10 cellular contexts compared by ENCODE assay signal in genomic region chr1:149995927-149996326, GRCh38. TPM values are rescaled to one million over a fixed set of nuclear protein-coding genes. Genes with fewer than 3 reads are reported as not detected.
A peak's percentile ranks its signal among the peaks of the same experiment; 100 is the strongest.
DNase-seq lines count a peak whose midpoint lies in the region; ATAC-seq lines count a peak whose summit lies in the region.
"Had no signal": no experiment of that assay in that cellular context is flagged by ENCODE, and none has a peak within 500 bp of the region (broad histone marks: within the 10 kb centered on the region; RNA-seq: fewer than 3 reads in every experiment).

No MANE protein-coding gene starts in this region.

- peak overlapping the region; percentile 61 for H3K4me2 ChIP-seq in GM23248 (ENCODE audit: unreplicated experiment)

- in situ Hi-C loops in GM23248 (cut with MboI): no loop called here

- no peaks in the 10 kb centered on the region for H3K9me2 ChIP-seq in GM23248 (ENCODE audit: insufficient read depth)

- H3K4me3 ChIP-seq in GM23248: no peak overlapping the region
- H3K4me3 ChIP-seq in NT2/D1 (ENCODE audit: insufficient read length, low read depth): no peak overlapping the region
- no peak overlapping the region for H3K4me3 ChIP-seq in ectodermal cell (ENCODE audit: insufficient read depth, low read depth, low read length)
- H3K4me3 ChIP-seq: K562 had no signal

- no peaks in the 10 kb centered on the region for H3K27me3 ChIP-seq in GM23248 (replicated peaks; ENCODE audit: insufficient read depth)
- H3K27me3 ChIP-seq in NT2/D1 (ENCODE audit: insufficient read depth, insufficient read length): no peaks in the 10 kb centered on the region
- no peaks in the 10 kb centered on the region for H3K27me3 ChIP-seq in ectodermal cell (ENCODE audit: control insufficient read depth, insufficient read depth, low read length, poor library complexity, severe bottlenecking)

- DNase-seq in GM23248: peak; percentile 85
- DNase-seq in NT2/D1 (ENCODE audit: low read depth, low spot score): peak; percentile 40
- peak; percentile 99 for DNase-seq in renal cortical epithelial cell (ENCODE audit: low read depth)
- DNase-seq in NCI-H187 (lab: John Stamatoyannopoulos, UW): no peak
- DNase-seq: aorta, NCI-H510A treated with DMSO at 0.1 percent for 48 hours had no signal

- 0 to 10% methylated on average over 2 of the region's 2 CpGs for WGBS in GM23248 (ENCODE audit: low coverage in 1 of 2, low lambda C conversion rate in 2 of 2, missing lambda C conversion rate in 2 of 2), 2 experiments
- 52 to 64% methylated on average over 2 of the region's 2 CpGs for WGBS in ectodermal cell, 2 experiments

- H4K20me1 ChIP-seq in GM23248 (ENCODE audit: insufficient read depth): peaks cover 18% of the 10 kb centered on the region

- H3K36me3 ChIP-seq in GM23248 (ENCODE audit: low read depth) (peaks cover 14% of the 10 kb centered on the region; the same call in 1 of the 2 replicates), NT2/D1 (ENCODE audit: insufficient read depth, insufficient read length, low read length) (peaks cover 34% of the 10 kb centered on the region), ectodermal cell (ENCODE audit: control insufficient read depth, insufficient read depth, low read length) (no peaks in the 10 kb centered on the region)

- peak overlapping the region; percentile 9; the same call in 1 of the 2 replicates for H3K9ac ChIP-seq in GM23248
- no peak overlapping the region for H3K9ac ChIP-seq in NT2/D1 (ENCODE audit: insufficient read length, low read depth)

- H3K4me1 ChIP-seq in GM23248 (ENCODE audit: insufficient read depth): peaks cover 44% of the 10 kb centered on the region
- peaks cover 2% of the 10 kb centered on the region for H3K4me1 ChIP-seq in NT2/D1 (ENCODE audit: insufficient read depth, insufficient read length)
- H3K4me1 ChIP-seq in ectodermal cell (ENCODE audit: control insufficient read depth, insufficient read depth, low read length): peaks cover 4% of the 10 kb centered on the region

- ATAC-seq in GM18520 (IDR thresholded peaks at IDR 0.05; ENCODE audit: unreplicated experiment): no peak
- ATAC-seq in GM21381 (IDR thresholded peaks at IDR 0.05; ENCODE audit: unreplicated experiment): no peak
- ATAC-seq: K562 had no signal

- H3K9me3 ChIP-seq in GM23248 (ENCODE audit: low read depth): no peaks in the 10 kb centered on the region
- no peaks in the 10 kb centered on the region for H3K9me3 ChIP-seq in NT2/D1 (ENCODE audit: insufficient read depth, low read length)
- no peaks in the 10 kb centered on the region for H3K9me3 ChIP-seq in ectodermal cell (ENCODE audit: control insufficient read depth, low read length)

- H2AFZ ChIP-seq in GM23248: no peak overlapping the region

- H3F3A ChIP-seq in GM23248 (ENCODE audit: insufficient read depth): peaks cover 49% of the 10 kb centered on the region

- H3K79me2 ChIP-seq in GM23248 (ENCODE audit: insufficient read depth): peaks cover 100% of the 10 kb centered on the region

- H3K27ac ChIP-seq in GM23248 (peak overlapping the region; percentile 52), ectodermal cell (ENCODE audit: insufficient read depth, low read depth, low read length, poor library complexity, severe bottlenecking) (peak overlapping the region; percentile 13)

RNA-seq across cellular contexts. Expression of gene OTUD7B, which starts 14.6 kb away (rescaled TPM):
- total RNA-seq in GM23248 (2014; rRNA removed; shearing (Covaris generic)): 20.1 and 20.2 TPM in 2 replicates
- 3.1 and 3.5 TPM in 2 replicates for polyA plus RNA-seq in GM23248 (2016; fragmentation: Nextera tagmentation; extraction: Ambion mirVana)
- polyA plus RNA-seq in ectodermal cell (2013, experiment 1 of 4): 11.1 TPM
- 14.9 TPM for polyA plus RNA-seq in ectodermal cell (2013, experiment 2 of 4)
- polyA plus RNA-seq in ectodermal cell (2013, experiment 3 of 4): 6.2 TPM
- polyA plus RNA-seq in ectodermal cell (2013, experiment 4 of 4): 9.7 TPM
- 11.3 and 29.5 TPM in 2 replicates for total RNA-seq in renal cortical epithelial cell

RNA-seq across cellular contexts. Expression of gene MTMR11, which starts 59.2 kb away (rescaled TPM):
- 7.7 and 13.1 TPM in 2 replicates for total RNA-seq in GM23248 (2014; rRNA removed; shearing (Covaris generic))
- polyA plus RNA-seq in GM23248 (2016; fragmentation: Nextera tagmentation; extraction: Ambion mirVana): 11.9 and 12.4 TPM in 2 replicates
- 4.3 TPM for polyA plus RNA-seq in ectodermal cell (2013, experiment 1 of 4)
- polyA plus RNA-seq in ectodermal cell (2013, experiment 2 of 4): 4.5 TPM
- 3.7 TPM for polyA plus RNA-seq in ectodermal cell (2013, experiment 3 of 4)
- 3.7 TPM for polyA plus RNA-seq in ectodermal cell (2013, experiment 4 of 4)
- total RNA-seq in renal cortical epithelial cell: 5.6 and 7.3 TPM in 2 replicates

Comparison
In these comparisons a context has a peak if more than half of its experiments do, and no peak if none do; other contexts are left out.
1. DNase-seq: peak in GM23248 (single experiment), NT2/D1 (single experiment) and renal cortical epithelial cell (single experiment); none in NCI-H187 (0 of 2).